ENCODE assay signal across 17 cellular contexts in genomic region chr5:4700886-4701285, GRCh38.
DNase-seq lines count a peak whose midpoint lies in the region; ATAC-seq and TF ChIP-seq lines count a peak whose summit lies in the region.
"Had no signal": no experiment of that assay in that cellular context is flagged by ENCODE, and none has a peak within 500 bp of the region (broad histone marks: within the 10 kb centered on the region; RNA-seq: fewer than 3 reads in every experiment).

No MANE protein-coding gene starts in this region.

- H4K20me1 ChIP-seq in SU-DHL-6 (ENCODE audit: low read depth, low read length): no peaks in the 10 kb centered on the region
- H4K20me1 ChIP-seq: BLaER1 treated with 17β-estradiol and CSF1 and Interleukin-3, amounts not matched to agents 10 nM and 100 nM had no signal

- peak overlapping the region; percentile 68 for H3K4me2 ChIP-seq in SU-DHL-6 (ENCODE audit: low read depth, low read length, poor library complexity, severe bottlenecking)
- H3K4me2 ChIP-seq: BLaER1 treated with 17β-estradiol and CSF1 and Interleukin-3, amounts not matched to agents 10 nM and 100 nM had no signal

- TF ChIP-seq CTCF in SU-DHL-6 (IDR thresholded peaks at IDR 0.05; ENCODE audit: insufficient read depth, low read length, poor library complexity, severe bottlenecking): no peak

- H3F3A ChIP-seq in SU-DHL-6 (ENCODE audit: insufficient read depth): peaks cover 14% of the 10 kb centered on the region

- in situ Hi-C loops in ACHN (cut with HindIII; ENCODE audit: low pct_ligation_motif_present, low pct_unique_long_range_greater_than_20kb, low sequenced_read_pairs): no loop called here

- H3K36me3 ChIP-seq in SU-DHL-6 (ENCODE audit: low read length) (no peaks in the 10 kb centered on the region), neuron (ENCODE audit: insufficient read depth, low read length) (no peaks in the 10 kb centered on the region)
- H3K36me3 ChIP-seq: BLaER1 treated with 17β-estradiol and CSF1 and Interleukin-3, amounts not matched to agents 10 nM and 100 nM had no signal

- H3K9me3 ChIP-seq in SU-DHL-6 (ENCODE audit: insufficient read depth, low read length): no peaks in the 10 kb centered on the region
- no peaks in the 10 kb centered on the region for H3K9me3 ChIP-seq in neuron (ENCODE audit: low read length)
- H3K9me3 ChIP-seq: BLaER1 treated with 17β-estradiol and CSF1 and Interleukin-3, amounts not matched to agents 10 nM and 100 nM had no signal

- no peak for ATAC-seq in GM21529 (IDR thresholded peaks at IDR 0.05; ENCODE audit: unreplicated experiment)
- ATAC-seq: CD8-positive, alpha-beta T cell; GM12878; HCT116 had no signal

- no peaks in the 10 kb centered on the region for H3K79me2 ChIP-seq in SU-DHL-6 (ENCODE audit: insufficient read depth, low read length)

- H3K27me3 ChIP-seq in SU-DHL-6 (ENCODE audit: low read length) (no peaks in the 10 kb centered on the region), neuron (ENCODE audit: insufficient read depth, low read length) (no peaks in the 10 kb centered on the region)
- H3K27me3 ChIP-seq: BLaER1 treated with 17β-estradiol and CSF1 and Interleukin-3, amounts not matched to agents 10 nM and 100 nM had no signal

- no peaks in the 10 kb centered on the region for H3K4me1 ChIP-seq in neuron (ENCODE audit: insufficient read depth, low read length)

- peak overlapping the region; percentile 17 for H3K9ac ChIP-seq in SU-DHL-6 (ENCODE audit: low read length)
- H3K9ac ChIP-seq: BLaER1 treated with 17β-estradiol and CSF1 and Interleukin-3, amounts not matched to agents 10 nM and 100 nM had no signal

- H3K9me2 ChIP-seq in SU-DHL-6 (replicated peaks; ENCODE audit: insufficient read depth, low read length): no peaks in the 10 kb centered on the region

- peak overlapping the region; percentile 89 for H3K27ac ChIP-seq in SU-DHL-6 (ENCODE audit: low read depth, low read length)
- H3K27ac ChIP-seq: 22Rv1; BLaER1 treated with 17β-estradiol and CSF1 and Interleukin-3, amounts not matched to agents 10 nM and 100 nM had no signal

- H2AFZ ChIP-seq in SU-DHL-6 (ENCODE audit: low read depth, low read length, severe bottlenecking) (peak overlapping the region; percentile 55), neuron (ENCODE audit: low read depth, low read length) (peak overlapping the region; percentile 36)

- peak; percentile 68 for DNase-seq in ACHN
- DNase-seq in kidney glomerular epithelial cell (lab: John Stamatoyannopoulos, UW): peak; percentile 72
- no peak for DNase-seq in stimulated activated naive CD4-positive, alpha-beta T cell treated with Interleukin-2 at 50 U/mL for 16 hours (lab: John Stamatoyannopoulos, UW)
- DNase-seq in NCI-H524 (lab: John Stamatoyannopoulos, UW): no peak
- DNase-seq in ureter (ENCODE audit: low spot score): no peak
- DNase-seq: CD8-positive, alpha-beta T cell; EL; GOT3; HFFc6; IMR-90 had no signal

- H3K4me3 ChIP-seq in SU-DHL-6 (ENCODE audit: insufficient read depth, low read length, poor library complexity, severe bottlenecking) (no peak overlapping the region), neuron (ENCODE audit: low read length) (no peak overlapping the region)
- H3K4me3 ChIP-seq: BLaER1 treated with 17β-estradiol and CSF1 and Interleukin-3, amounts not matched to agents 10 nM and 100 nM; GM12878 had no signal

Comparison
In these comparisons a context has a peak if more than half of its experiments do, and no peak if none do; other contexts are left out.
1. DNase-seq: peak in ACHN (single experiment) and kidney glomerular epithelial cell (single experiment); none in stimulated activated naive CD4-positive, alpha-beta T cell treated with Interleukin-2 at 50 U/mL for 16 hours (single experiment), NCI-H524 (0 of 2) and ureter (single experiment).